ENCODE assay signal across 14 cellular contexts in the genomic region with DNA sequence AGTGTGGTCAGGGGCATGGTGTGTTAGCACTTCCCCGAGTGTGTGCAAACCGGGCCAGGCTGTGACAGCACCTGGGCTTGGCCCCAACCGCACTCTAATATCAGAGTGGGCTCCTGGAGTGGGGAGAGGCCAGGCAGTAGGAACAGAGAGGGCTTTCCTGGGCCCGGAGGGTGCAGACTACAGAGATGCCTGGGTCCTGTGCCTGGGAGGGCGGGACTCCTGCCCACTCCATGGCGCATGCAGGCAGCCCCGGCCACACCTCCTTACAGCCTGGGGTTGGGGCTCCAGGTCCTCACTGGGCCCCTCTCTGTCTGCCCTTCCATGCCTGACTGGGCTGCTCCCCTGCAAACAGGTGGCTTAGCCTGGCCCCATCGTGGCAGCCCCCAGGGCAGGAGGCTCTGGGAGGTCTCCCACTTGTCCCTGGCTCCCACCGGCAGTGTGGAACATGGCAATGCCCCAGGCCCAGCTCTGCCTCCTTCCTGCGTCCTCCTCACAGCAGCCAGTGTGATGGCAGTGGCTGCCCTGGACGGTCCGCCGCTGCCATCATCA.
DNase-seq lines count a peak whose midpoint lies in the region; ATAC-seq and TF ChIP-seq lines count a peak whose summit lies in the region.
"Had no signal": no experiment of that assay in that cellular context is flagged by ENCODE, and none has a peak within 500 bp of the region (broad histone marks: within the 10 kb centered on the region; RNA-seq: fewer than 3 reads in every experiment).

No MANE protein-coding gene starts in this region.

- H3K4me3 Mint-ChIP-seq in stimulated activated naive B cell treated with anti-CD40 and anti-IgM and Interleukin-4, amounts not matched to agents 10 μg/mL and 1 μg/mL and 100 μg/mL, for 72 hours = no peak overlapping the region
- no peak overlapping the region for H3K4me3 Mint-ChIP-seq in CD4-positive, alpha-beta memory T cell
- H3K4me3 Mint-ChIP-seq: CD8-positive, alpha-beta T cell had no signal

- H3K4me1 ChIP-seq in IMR-90 (ENCODE audit: control insufficient read depth, insufficient read depth, low read length) (no peaks in the 10 kb centered on the region), trophoblast cell (ENCODE audit: control insufficient read depth in 1 of 2, insufficient read depth in 2 of 2, low read length in 2 of 2) (peaks cover 0 to 2% of the 10 kb centered on the region in 2 experiments), upper lobe of right lung (no peaks in the 10 kb centered on the region)
- no peaks in the 10 kb centered on the region for H3K4me1 ChIP-seq in CD4-positive, alpha-beta memory T cell (ENCODE audit: insufficient read depth, low read length)
- H3K4me1 ChIP-seq: Caco-2 had no signal

- CTCF ChIA-PET in IMR-90 (lab: Yijun Ruan, JAX) = interaction anchor here (0.6 to 1.0 kb wide), 2 partner anchors 10 to 282 kb away, joined by 3 read pairs; no protein-coding TSS in a partner anchor
- CTCF ChIA-PET in CD4-positive, alpha-beta memory T cell (lab: Charles Lee; ENCODE audit: partially characterized antibody) = no interaction called here

- H3K36me3 ChIP-seq in IMR-90 (ENCODE audit: control insufficient read depth, insufficient read depth, low read length) (no peaks in the 10 kb centered on the region), trophoblast cell (ENCODE audit: control insufficient read depth in 1 of 2, insufficient read depth in 2 of 2, low read length in 2 of 2) (no peaks in the 10 kb centered on the region), upper lobe of right lung (no peaks in the 10 kb centered on the region)
- no peaks in the 10 kb centered on the region for H3K36me3 ChIP-seq in CD4-positive, alpha-beta memory T cell (ENCODE audit: insufficient read depth, low read length)

- H4K5ac ChIP-seq in IMR-90 (ENCODE audit: low read depth, low read length) = no peak overlapping the region

- TF ChIP-seq CTCF in IMR-90 (conservative IDR thresholded peaks at IDR 0.05; ENCODE audit: low read depth, low read length) (no peak), upper lobe of right lung (IDR thresholded peaks at IDR 0.05) (no peak)

- in situ Hi-C loops in IMR-90 (cut with MboI; ENCODE audit: low sequenced_read_pairs) = no loop called here

- H3K9me3 ChIP-seq in IMR-90 (ENCODE audit: control insufficient read depth, insufficient read depth, low read length) (no peaks in the 10 kb centered on the region), trophoblast cell (ENCODE audit: insufficient read depth, low read depth, low read length) (peaks cover 2% of the 10 kb centered on the region), upper lobe of right lung (no peaks in the 10 kb centered on the region)
- no peaks in the 10 kb centered on the region for H3K9me3 ChIP-seq in CD4-positive, alpha-beta memory T cell (ENCODE audit: control insufficient read depth in 1 of 2, low read length in 2 of 2)
- H3K9me3 ChIP-seq: Caco-2 had no signal

- H2BK5ac ChIP-seq in IMR-90 (ENCODE audit: low read depth, low read length, poor library complexity, severe bottlenecking) (no peak overlapping the region), trophoblast cell (ENCODE audit: low read depth, low read length, poor library complexity) (no peak overlapping the region)

- peak overlapping the region; percentile 35 for H2AK5ac ChIP-seq in IMR-90 (ENCODE audit: low read depth, low read length)
- no peak overlapping the region for H2AK5ac ChIP-seq in trophoblast cell (ENCODE audit: low read length)

- peak overlapping the region; percentile 34 for H2AK9ac ChIP-seq in IMR-90 (replicated peaks; ENCODE audit: low read depth, low read length, poor library complexity)

- H3K9ac ChIP-seq in IMR-90 (ENCODE audit: low read depth, low read length) (no peak overlapping the region), trophoblast cell (ENCODE audit: low read length) (no peak overlapping the region)
- H3K9ac ChIP-seq: GM23248 had no signal

- ATAC-seq in IMR-90 (ENCODE audit: low read depth) = no peak
- no peak for ATAC-seq in stimulated activated naive B cell treated with anti-CD40 and anti-IgM and Interleukin-4, amounts not matched to agents 10 μg/mL and 1 μg/mL and 100 μg/mL, for 72 hours (replicated peaks)
- peak; percentile 25 for ATAC-seq in upper lobe of right lung
- ATAC-seq: CD8-positive, alpha-beta T cell had no signal

- intact Hi-C loops in IMR-90 (cut with micrococcal nuclease) = no loop called here
- intact Hi-C loops in upper lobe of right lung (cut with DNase I) = no loop called here
- intact Hi-C loops in CD4-positive, alpha-beta memory T cell (cut with micrococcal nuclease) = no loop called here

- H3K4me2 ChIP-seq in IMR-90 (ENCODE audit: low read depth, low read length) (no peak overlapping the region), trophoblast cell (ENCODE audit: low read length) (no peak overlapping the region)

- no peak overlapping the region for H3K4ac ChIP-seq in IMR-90 (ENCODE audit: low read depth, low read length)
- no peak overlapping the region for H3K4ac ChIP-seq in trophoblast cell (ENCODE audit: low read depth, low read length)

- DNase-seq in IMR-90 (no peak), trophoblast cell (no peak), upper lobe of right lung (no peak), NCI-H146 treated with DMSO at 0.1 percent for 48 hours (lab: John Stamatoyannopoulos, UW; ENCODE audit: unreplicated experiment) (no peak), activated gamma-delta T cell treated with Interleukin-2 at 50 U/mL for 16 hours (no peak)
- DNase-seq in stimulated activated naive B cell treated with anti-CD40 and anti-IgM and Interleukin-4, amounts not matched to agents 10 μg/mL and 1 μg/mL and 100 μg/mL, for 72 hours = no peak
- no peak for DNase-seq in CD4-positive, alpha-beta memory T cell
- DNase-seq: C1 segment of cervical spinal cord; Caco-2; CD8-positive, alpha-beta T cell; DMS153; DND-41; GM23248; H7 had no signal

- no peaks in the 10 kb centered on the region for H3K9me1 ChIP-seq in IMR-90 (ENCODE audit: insufficient read depth, low read length)

- H3K27me3 ChIP-seq in IMR-90 (ENCODE audit: control insufficient read depth, insufficient read depth, low read length) (no peaks in the 10 kb centered on the region), trophoblast cell (ENCODE audit: insufficient read depth, low read length) (no peaks in the 10 kb centered on the region), upper lobe of right lung (no peaks in the 10 kb centered on the region)
- peaks cover 6% of the 10 kb centered on the region for H3K27me3 ChIP-seq in CD4-positive, alpha-beta memory T cell (ENCODE audit: insufficient read depth, low read length)

- H3K79me1 ChIP-seq in IMR-90 (ENCODE audit: low read depth in 1 of 2, low read length in 2 of 2) (no peaks in the 10 kb centered on the region), trophoblast cell (ENCODE audit: low read length) (no peaks in the 10 kb centered on the region)

- no peak overlapping the region for H2BK20ac ChIP-seq in IMR-90 (ENCODE audit: low read depth, low read length)

- BruUV-seq in IMR-90 (replicated peaks; lab: Mats Ljungman, UMichigan) = no TSS peak

- no peak overlapping the region for H2BK15ac ChIP-seq in IMR-90 (ENCODE audit: low read depth, low read length)

- H3K79me2 ChIP-seq in trophoblast cell (ENCODE audit: control insufficient read depth, insufficient read depth, low read length, poor library complexity) = no peaks in the 10 kb centered on the region

- TF ChIP-seq RAD21 in IMR-90 (IDR thresholded peaks at IDR 0.05; ENCODE audit: low read length) = no peak

- H4K8ac ChIP-seq in IMR-90 (ENCODE audit: low read depth in 2 of 2, low read length in 2 of 2) = no peak overlapping the region
- no peak overlapping the region for H4K8ac ChIP-seq in trophoblast cell (ENCODE audit: low read depth, low read length)

- H2BK120ac ChIP-seq in IMR-90 (ENCODE audit: low read depth, low read length) = no peak overlapping the region
- H2BK120ac ChIP-seq in trophoblast cell (ENCODE audit: insufficient read depth, low read length, poor library complexity) = no peak overlapping the region

- POLR2A ChIA-PET in IMR-90 (lab: Charles Lee; ENCODE audit: unreplicated experiment) = no interaction called here
- POLR2A ChIA-PET in CD4-positive, alpha-beta memory T cell (lab: Charles Lee; ENCODE audit: partially characterized antibody) = no interaction called here

- H4K91ac ChIP-seq in IMR-90 (ENCODE audit: insufficient read depth, low read depth, low read length) (no peak overlapping the region), trophoblast cell (ENCODE audit: low read depth, low read length) (no peak overlapping the region)

- no peak overlapping the region for H3K56ac ChIP-seq in IMR-90 (ENCODE audit: extremely low read depth, insufficient read depth, low read length)

- H3K4me3 ChIP-seq in IMR-90 (ENCODE audit: insufficient read depth, low read depth, low read length) (no peak overlapping the region), trophoblast cell (ENCODE audit: low read depth, low read length) (peak overlapping the region; percentile 46), upper lobe of right lung (no peak overlapping the region)
- H3K4me3 ChIP-seq in CD4-positive, alpha-beta memory T cell (ENCODE audit: low read length in 2 of 2) = no peak overlapping the region
- H3K4me3 ChIP-seq: GM23248 had no signal

- no peaks in the 10 kb centered on the region for H3K36me3 Mint-ChIP-seq in stimulated activated naive B cell treated with anti-CD40 and anti-IgM and Interleukin-4, amounts not matched to agents 10 μg/mL and 1 μg/mL and 100 μg/mL, for 72 hours
- no peaks in the 10 kb centered on the region for H3K36me3 Mint-ChIP-seq in CD4-positive, alpha-beta memory T cell
- H3K36me3 Mint-ChIP-seq: CD8-positive, alpha-beta T cell had no signal

- WGBS in IMR-90 (ENCODE audit: extremely low coverage in 2 of 2, insufficient read length in 1 of 2), 2 experiments = 97% methylated on average over 5 of the region's 13 CpGs; no CpG with 5 or more reads in 1 of the 2 experiments
- WGBS in trophoblast cell (ENCODE audit: extremely low coverage, insufficient coverage, insufficient read length) = no CpG with 5 or more reads among the region's 13 CpGs

- no peaks in the 10 kb centered on the region for H3K4me1 Mint-ChIP-seq in stimulated activated naive B cell treated with anti-CD40 and anti-IgM and Interleukin-4, amounts not matched to agents 10 μg/mL and 1 μg/mL and 100 μg/mL, for 72 hours
- peaks cover 0 to 2% (median 0%) of the 10 kb centered on the region in 4 donors for H3K4me1 Mint-ChIP-seq in CD4-positive, alpha-beta memory T cell

- H3K14ac ChIP-seq in IMR-90 (replicated peaks; ENCODE audit: low read depth, low read length) (no peak overlapping the region), trophoblast cell (ENCODE audit: low read length) (no peak overlapping the region)

- no peak overlapping the region for H2BK12ac ChIP-seq in trophoblast cell (ENCODE audit: low read length)

- H3K27me3 Mint-ChIP-seq in stimulated activated naive B cell treated with anti-CD40 and anti-IgM and Interleukin-4, amounts not matched to agents 10 μg/mL and 1 μg/mL and 100 μg/mL, for 72 hours = peaks cover 13 to 19% of the 10 kb centered on the region in 2 donors
- H3K27me3 Mint-ChIP-seq in CD4-positive, alpha-beta memory T cell = peaks cover 2 to 7% of the 10 kb centered on the region in 2 donors

- dilution Hi-C loops in IMR-90 (cut with HindIII; ENCODE audit: low sequenced_read_pairs, unreplicated experiment) = no loop called here

- no peak overlapping the region for H3K18ac ChIP-seq in IMR-90 (ENCODE audit: low read depth, low read length)
- H3K18ac ChIP-seq in trophoblast cell (ENCODE audit: low read length) = no peak overlapping the region

- TF ChIP-seq POLR2A in IMR-90 (IDR thresholded peaks at IDR 0.05; ENCODE audit: low read depth, low read length) = no peak

- no peak overlapping the region for H4K12ac ChIP-seq in trophoblast cell (ENCODE audit: low read depth, low read length)

- H3K27ac ChIP-seq in IMR-90 (ENCODE audit: insufficient read depth, low read length) (no peak overlapping the region), trophoblast cell (ENCODE audit: low read depth, low read length) (no peak overlapping the region), upper lobe of right lung (no peak overlapping the region)
- H3K27ac ChIP-seq in CD4-positive, alpha-beta memory T cell (ENCODE audit: low read depth, low read length) = no peak overlapping the region
- H3K27ac ChIP-seq: GM23248 had no signal

- H2AFZ ChIP-seq in IMR-90 (replicated peaks; ENCODE audit: low read length, poor library complexity) = peak overlapping the region; percentile 37
- no peak overlapping the region for H2AFZ ChIP-seq in trophoblast cell (ENCODE audit: insufficient read depth, low read length, poor library complexity)
- H2AFZ ChIP-seq: GM23248 had no signal

- no peak overlapping the region for H3K23ac ChIP-seq in IMR-90 (ENCODE audit: low read depth, low read length)
- H3K23ac ChIP-seq in trophoblast cell (ENCODE audit: low read length) = no peak overlapping the region

- H3K27ac Mint-ChIP-seq in stimulated activated naive B cell treated with anti-CD40 and anti-IgM and Interleukin-4, amounts not matched to agents 10 μg/mL and 1 μg/mL and 100 μg/mL, for 72 hours = peak overlapping the region; percentile 87
- no peak overlapping the region for H3K27ac Mint-ChIP-seq in CD4-positive, alpha-beta memory T cell
- H3K27ac Mint-ChIP-seq: CD8-positive, alpha-beta T cell had no signal

- H4K20me1 ChIP-seq in IMR-90 (ENCODE audit: insufficient read depth, low read length) = no peaks in the 10 kb centered on the region

- H3K9me3 Mint-ChIP-seq in stimulated activated naive B cell treated with anti-CD40 and anti-IgM and Interleukin-4, amounts not matched to agents 10 μg/mL and 1 μg/mL and 100 μg/mL, for 72 hours = no peaks in the 10 kb centered on the region
- H3K9me3 Mint-ChIP-seq in CD4-positive, alpha-beta memory T cell = no peaks in the 10 kb centered on the region
- H3K9me3 Mint-ChIP-seq: CD8-positive, alpha-beta T cell had no signal
